ENCODE assay signal across 13 cellular contexts in genomic region chr22:29469755-29470154, GRCh38. TPM values are rescaled to one million over a fixed set of nuclear protein-coding genes. Genes with fewer than 3 reads are reported as not detected.
DNase-seq lines count a peak whose midpoint lies in the region; ATAC-seq and TF ChIP-seq lines count a peak whose summit lies in the region.
"Had no signal": no experiment of that assay in that cellular context is flagged by ENCODE, and none has a peak within 500 bp of the region (broad histone marks: within the 10 kb centered on the region; RNA-seq: fewer than 3 reads in every experiment).

No MANE protein-coding gene starts in this region.

- H3K9me3 Mint-ChIP-seq in activated CD4-positive, alpha-beta T cell treated with anti-CD3 and anti-CD28 coated beads for 36 hours (ENCODE audit: low read depth) = no peaks in the 10 kb centered on the region

- H3K4me1 Mint-ChIP-seq in activated CD4-positive, alpha-beta T cell treated with anti-CD3 and anti-CD28 coated beads for 36 hours = peaks cover 7% of the 10 kb centered on the region

- H3K9me3 ChIP-seq in parathyroid adenoma (ENCODE audit: control insufficient read depth, low read length) = no peaks in the 10 kb centered on the region
- H3K9me3 ChIP-seq: ascending aorta, heart left ventricle had no signal

- no peak for DNase-seq in activated CD4-positive, alpha-beta T cell treated with anti-CD3 and anti-CD28 coated beads for 36 hours
- no peak for DNase-seq in activated CD4-positive, alpha-beta T cell treated with anti-CD3 and anti-CD28 coated beads, Interleukin-2, amount 50 U/mL, for 1 hour
- DNase-seq in RPMI8226 (peak; percentile 37), epithelial cell of proximal tubule (ENCODE audit: low read depth) (no peak), HUDEP-2 (lab: John Stamatoyannopoulos, UW; ENCODE audit: unreplicated experiment in 76 of 76) (no peak), mucosa of gallbladder (ENCODE audit: low spot score) (no peak)

- peak overlapping the region; percentile 46 for H3K4me2 ChIP-seq in parathyroid adenoma (ENCODE audit: low read length)

- H3K4me1 ChIP-seq in parathyroid adenoma = no peaks in the 10 kb centered on the region

- H3K36me3 Mint-ChIP-seq in activated CD4-positive, alpha-beta T cell treated with anti-CD3 and anti-CD28 coated beads for 36 hours (ENCODE audit: low read depth) = no peaks in the 10 kb centered on the region

- no peaks in the 10 kb centered on the region for H3K79me2 ChIP-seq in parathyroid adenoma

- peaks cover 9% of the 10 kb centered on the region for H3K27me3 Mint-ChIP-seq in activated CD4-positive, alpha-beta T cell treated with anti-CD3 and anti-CD28 coated beads for 36 hours

- no peak for TF ChIP-seq CTCF in epithelial cell of proximal tubule (conservative IDR thresholded peaks at IDR 0.05; ENCODE audit: low read depth, low read length)
- TF ChIP-seq CTCF in parathyroid adenoma (IDR thresholded peaks at IDR 0.05) = no peak

- no peak overlapping the region for H3K27ac ChIP-seq in parathyroid adenoma
- H3K27ac ChIP-seq: ascending aorta, GM23248, heart left ventricle, HL-60 had no signal

- POLR2A ChIA-PET in activated CD4-positive, alpha-beta T cell treated with anti-CD3 and anti-CD28 coated beads for 36 hours (lab: Charles Lee) = no interaction called here

- no peaks in the 10 kb centered on the region for H3K27me3 ChIP-seq in parathyroid adenoma (ENCODE audit: control insufficient read depth, insufficient read depth, low read length)

- CTCF ChIA-PET in activated CD4-positive, alpha-beta T cell treated with anti-CD3 and anti-CD28 coated beads for 36 hours (lab: Charles Lee) = interaction anchor here (0.6 to 1.2 kb wide), 7 partner anchors 12 to 833 kb away, joined by 3 read pairs; no protein-coding TSS in a partner anchor

- peak overlapping the region; percentile 74 for H2AFZ ChIP-seq in parathyroid adenoma

- H3K4me3 Mint-ChIP-seq in activated CD4-positive, alpha-beta T cell treated with anti-CD3 and anti-CD28 coated beads for 36 hours = peak overlapping the region; percentile 48

- intact Hi-C loops in activated CD4-positive, alpha-beta T cell treated with anti-CD3 and anti-CD28 coated beads for 36 hours (cut with DNase I, micrococcal nuclease) = loop anchor here (1.0 to 2.0 kb wide), 2 partner anchors 74 to 83 kb away; partner anchors contain the start of gene THOC5 (in 1 of the 2)

- peak overlapping the region; percentile 45 for H3K4me3 ChIP-seq in epithelial cell of proximal tubule (ENCODE audit: low read depth, low read length)
- no peak overlapping the region for H3K4me3 ChIP-seq in parathyroid adenoma (ENCODE audit: low read depth, low read length)

- no peaks in the 10 kb centered on the region for H3K36me3 ChIP-seq in parathyroid adenoma (ENCODE audit: control insufficient read depth, insufficient read depth, low read length)
- H3K36me3 ChIP-seq: ascending aorta, heart left ventricle had no signal

- no peak for ATAC-seq in activated CD4-positive, alpha-beta T cell treated with anti-CD3 and anti-CD28 coated beads for 36 hours
- ATAC-seq in HG02798 (IDR thresholded peaks at IDR 0.05; ENCODE audit: poor library complexity, unreplicated experiment) = no peak

- H3K9ac ChIP-seq in parathyroid adenoma = no peak overlapping the region
- H3K9ac ChIP-seq: GM23248 had no signal

- H3K27ac Mint-ChIP-seq in activated CD4-positive, alpha-beta T cell treated with anti-CD3 and anti-CD28 coated beads for 36 hours = peak overlapping the region; percentile 40

RNA-seq across cellular contexts. Expression of gene NEFH, which starts 10.3 kb away (rescaled TPM):
- total RNA-seq in activated CD4-positive, alpha-beta T cell treated with anti-CD3 and anti-CD28 coated beads for 36 hours = 1 to 10 TPM; 2.1 to 2.7 TPM
- 2.3 and 3.4 TPM in 2 replicates for total RNA-seq in epithelial cell of proximal tubule
- 0.86 TPM for total RNA-seq in mucosa of gallbladder

RNA-seq across cellular contexts. Expression of gene RFPL1, which starts 31.4 kb away (rescaled TPM):
- total RNA-seq in activated CD4-positive, alpha-beta T cell treated with anti-CD3 and anti-CD28 coated beads for 36 hours = not detected
- total RNA-seq in epithelial cell of proximal tubule = not detected in 2 replicates
- not detected for total RNA-seq in mucosa of gallbladder
- total RNA-seq: ascending aorta, GM23248, heart left ventricle, NCI-H460 had no signal
